15 cellular contexts compared by ENCODE assay signal in genomic region chr10:33212061-33212748, GRCh38.
DNase-seq lines count a peak whose midpoint lies in the region; ATAC-seq, FAIRE-seq and TF ChIP-seq lines count a peak whose summit lies in the region.
"Had no signal": no experiment of that assay in that cellular context is flagged by ENCODE, and none has a peak within 500 bp of the region (broad histone marks: within the 10 kb centered on the region; RNA-seq: fewer than 3 reads in every experiment).

No MANE protein-coding gene starts in this region.

- H3K4me3 ChIP-seq in SJSA1 = no peak overlapping the region
- H3K4me3 ChIP-seq in fibroblast of mammary gland (ENCODE audit: control insufficient read depth, low read depth, low read length) = no peak overlapping the region

- H3K36me3 ChIP-seq in SJSA1 = peaks cover 66% of the 10 kb centered on the region

- H3K27ac ChIP-seq in SJSA1 = peak overlapping the region; percentile 88

- no peaks in the 10 kb centered on the region for H3K27me3 ChIP-seq in SJSA1 (replicated peaks)
- H3K27me3 ChIP-seq: BE2C had no signal

- TF ChIP-seq CTCF in fibroblast of mammary gland (conservative IDR thresholded peaks at IDR 0.05; ENCODE audit: control insufficient read depth, insufficient read depth, low read depth, low read length) = no peak

- DNase-seq in EH (ENCODE audit: low read depth) = peak; percentile 55
- DNase-seq in SJSA1 (ENCODE audit: low read depth in 1 of 2, low spot score in 2 of 2) = peak in 1 of 2 experiments; percentile 73
- peak; percentile 63 for DNase-seq in fibroblast of mammary gland (ENCODE audit: low read depth)
- no peak for DNase-seq in sciatic nerve (ENCODE audit: low spot score)
- DNase-seq in NCI-H510A treated with DMSO at 0.1 percent for 48 hours (lab: John Stamatoyannopoulos, UW) = no peak
- DNase-seq in NCI-H446 (lab: John Stamatoyannopoulos, UW) = no peak
- no peak for DNase-seq in activated CD8-positive, alpha-beta memory T cell treated with anti-CD3 and anti-CD28 coated beads, Interleukin-2, amount 50 U/mL, for 4 hours
- no peak for DNase-seq in H54 (ENCODE audit: insufficient read length, low spot score)
- DNase-seq: activated CD4-positive, alpha-beta T cell treated with anti-CD3 and anti-CD28 coated beads, Interleukin-2, amount 50 U/mL, for 4 hours; BE2C; NCI-H1105 treated with DMSO at 0.1 percent for 48 hours; NCI-H510A; occipital lobe had no signal

- no peak for FAIRE-seq in H54 (lab: Jason Lieb, UNC)
- FAIRE-seq: urothelium cell line had no signal

- TF ChIP-seq POLR2A in H54 (IDR thresholded peaks at IDR 0.05; ENCODE audit: low read depth, low read length) = no peak

- ATAC-seq in sciatic nerve = peak; percentile 35
- ATAC-seq: activated T-helper 17 cell treated with anti-CD3 and anti-CD28 coated beads, Interleukin-2, amount 50 U/mL, for 72 hours had no signal

- peaks cover 63% of the 10 kb centered on the region for H3K4me1 ChIP-seq in SJSA1 (replicated peaks)
- H3K4me1 ChIP-seq: BE2C had no signal

- no peaks in the 10 kb centered on the region for H3K9me3 ChIP-seq in SJSA1 (replicated peaks)
- H3K9me3 ChIP-seq: BE2C had no signal

- intact Hi-C loops in sciatic nerve (cut with DNase I) = no loop called here

Comparison
In these comparisons a context has a peak if more than half of its experiments do, and no peak if none do; other contexts are left out.
1. DNase-seq: peak in EH (single experiment) and fibroblast of mammary gland (single experiment); none in sciatic nerve (single experiment), NCI-H510A treated with DMSO at 0.1 percent for 48 hours (single experiment), NCI-H446 (0 of 2), activated CD8-positive, alpha-beta memory T cell treated with anti-CD3 and anti-CD28 coated beads, Interleukin-2, amount 50 U/mL, for 4 hours (single experiment) and H54 (single experiment).